Comparison of ENCODE assay signal across 8 cellular contexts in the genomic region with DNA sequence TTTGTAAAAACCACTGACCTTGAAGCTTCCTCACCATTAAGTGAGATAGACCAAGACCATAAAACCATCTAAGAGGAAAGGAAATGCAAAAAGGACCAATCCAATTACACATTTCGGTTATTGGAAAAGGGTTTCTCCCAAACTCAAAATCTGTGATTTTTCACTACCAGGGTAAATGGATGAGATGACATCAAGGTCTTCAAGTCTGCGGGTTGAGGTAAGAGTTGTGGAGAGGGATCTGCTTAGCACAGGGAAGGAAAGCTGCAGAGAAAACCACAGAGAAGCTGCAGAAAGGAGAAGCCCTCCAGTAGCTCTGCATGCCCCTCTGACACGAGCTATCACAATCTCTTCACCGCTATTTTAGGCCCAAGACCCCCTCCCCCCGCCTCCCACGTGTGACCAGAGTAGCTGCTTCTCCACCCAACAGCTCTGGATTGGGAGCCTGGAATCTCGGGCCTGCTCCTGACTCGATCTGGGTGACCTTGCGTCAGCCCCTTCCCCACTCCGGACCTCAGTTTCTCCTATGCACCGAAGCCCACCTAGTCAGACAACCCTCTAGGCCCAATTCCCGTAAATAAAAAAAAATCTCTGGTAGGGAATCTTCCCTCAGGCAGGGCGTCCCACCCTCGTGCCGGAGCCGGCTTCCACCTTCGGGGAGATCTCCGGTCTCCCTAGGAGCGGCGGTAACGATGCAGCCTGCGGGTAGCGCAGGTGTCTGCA. TPM values are rescaled to one million over a fixed set of nuclear protein-coding genes. Genes with fewer than 3 reads are reported as not detected.
DNase-seq lines count a peak whose midpoint lies in the region; ATAC-seq and TF ChIP-seq lines count a peak whose summit lies in the region.

No MANE protein-coding gene starts in this region.

- H3K4me3 ChIP-seq in HUES6 (ENCODE audit: low read depth, low read length) (peak overlapping the region; percentile 79), fibroblast of villous mesenchyme (ENCODE audit: low read depth, low read length) (peak overlapping the region; percentile 94), osteoblast (ENCODE audit: insufficient read depth, low read length) (peak overlapping the region; percentile 88)

- H3K9me3 ChIP-seq in HUES6 (ENCODE audit: control insufficient read depth, insufficient read depth, low read depth, low read length) (no peaks in the 10 kb centered on the region), osteoblast (ENCODE audit: low read depth, low read length) (no peaks in the 10 kb centered on the region)

- peak overlapping the region; percentile 98 for H3K4me2 ChIP-seq in osteoblast (ENCODE audit: insufficient read depth, low read length)

- H3K4me1 ChIP-seq in HUES6 (ENCODE audit: control insufficient read depth, insufficient read depth, low read length) (peaks cover 45% of the 10 kb centered on the region), osteoblast (ENCODE audit: insufficient read depth, low read length) (peaks cover 15% of the 10 kb centered on the region)

- H4K20me1 ChIP-seq in osteoblast (ENCODE audit: insufficient read depth, low read length) = peaks cover 35% of the 10 kb centered on the region

- DNase-seq in GF-D8 (lab: John Stamatoyannopoulos, UW) = peak; percentile 58
- DNase-seq in activated CD4-positive, alpha-beta T cell treated with anti-CD3 and anti-CD28 coated beads, Interleukin-2, amount 50 U/mL, for 48 hours = peak; percentile 37
- DNase-seq in fibroblast of villous mesenchyme (ENCODE audit: low read depth) = no peak
- DNase-seq in osteoblast (ENCODE audit: insufficient read length, low spot score, missing footprints) = peak; percentile 80
- no peak for DNase-seq in NCI-H2029 treated with DMSO at 0.1 percent for 48 hours (lab: John Stamatoyannopoulos, UW)
- DNase-seq in inferior parietal cortex (ENCODE audit: extremely low spot score) = no peak

- peak overlapping the region; percentile 81 for H2AFZ ChIP-seq in osteoblast (ENCODE audit: low read length)

- TF ChIP-seq CTCF in fibroblast of villous mesenchyme (IDR thresholded peaks at IDR 0.05; ENCODE audit: insufficient read depth, low read depth, low read length) = no peak
- TF ChIP-seq CTCF in osteoblast (IDR thresholded peaks at IDR 0.05; ENCODE audit: extremely low read depth, low read depth, low read length) = no peak

- H3K27ac ChIP-seq in HUES6 (ENCODE audit: low read depth, low read length) (peak overlapping the region; percentile 92), osteoblast (ENCODE audit: low read depth, low read length) (peak overlapping the region; percentile 93)

- H3K36me3 ChIP-seq in HUES6 (ENCODE audit: control insufficient read depth, insufficient read depth, low read length) (peaks cover 19% of the 10 kb centered on the region), osteoblast (ENCODE audit: insufficient read depth, low read length) (peaks cover 3% of the 10 kb centered on the region)

- peaks cover 61% of the 10 kb centered on the region for H3K79me2 ChIP-seq in osteoblast (ENCODE audit: insufficient read depth, low read length)

- no peak for ATAC-seq in HG02678 (IDR thresholded peaks at IDR 0.05; ENCODE audit: unreplicated experiment)

- no peaks in the 10 kb centered on the region for H3K27me3 ChIP-seq in HUES6 (ENCODE audit: control insufficient read depth, insufficient read depth, low read length)
- H3K27me3 ChIP-seq in osteoblast (ENCODE audit: insufficient read depth, low read length) = no peaks in the 10 kb centered on the region

- H3K9ac ChIP-seq in HUES6 (ENCODE audit: low read length) = peak overlapping the region; percentile 95

RNA-seq across cellular contexts. Expression of gene NAA25, which starts 0.7 kb away (rescaled TPM):
- total RNA-seq in fibroblast of villous mesenchyme (25.8 and 30.7 TPM in 2 replicates), osteoblast (20.0 and 20.6 TPM in 2 replicates)

RNA-seq across cellular contexts. Expression of gene TRAFD1, which starts 17.5 kb away (rescaled TPM):
- total RNA-seq in fibroblast of villous mesenchyme (30.0 and 47.5 TPM in 2 replicates), osteoblast (39.8 and 40.5 TPM in 2 replicates)

Comparison
In these comparisons a context has a peak if more than half of its experiments do, and no peak if none do; other contexts are left out.
1. DNase-seq: peak in GF-D8 (single experiment), activated CD4-positive, alpha-beta T cell treated with anti-CD3 and anti-CD28 coated beads, Interleukin-2, amount 50 U/mL, for 48 hours (2 of 2) and osteoblast (single experiment); none in fibroblast of villous mesenchyme (single experiment), NCI-H2029 treated with DMSO at 0.1 percent for 48 hours (single experiment) and inferior parietal cortex (single experiment).
2. Peak in every context shown above with its lines, with median percentiles within 50 percentile points of each other: H3K4me3 ChIP-seq.